8 cellular contexts compared by ENCODE assay signal in genomic region chr15:101651753-101652097, GRCh38. TPM values are rescaled to one million over a fixed set of nuclear protein-coding genes. Genes with fewer than 3 reads are reported as not detected.
DNase-seq lines count a peak whose midpoint lies in the region; ATAC-seq and TF ChIP-seq lines count a peak whose summit lies in the region.

No MANE protein-coding gene starts in this region.

- DNase-seq in IMR-90 (no peak), left cardiac atrium (no peak), sciatic nerve (ENCODE audit: low spot score) (peak; percentile 69)
- no peak for DNase-seq in activated CD8-positive, alpha-beta memory T cell treated with anti-CD3 and anti-CD28 coated beads for 24 hours
- no peak for DNase-seq in stimulated activated CD4-positive, alpha-beta T cell treated with anti-CD3 and anti-CD28 coated beads, Interleukin-15, amount 100 ng/mL, for 24 hours

- H3K4me3 ChIP-seq in DOHH2 (ENCODE audit: low read length): peak overlapping the region; percentile 81
- H3K4me3 ChIP-seq in IMR-90 (ENCODE audit: insufficient read depth, low read depth, low read length): peak overlapping the region; percentile 100

- H3K14ac ChIP-seq in IMR-90 (replicated peaks; ENCODE audit: low read depth, low read length): peak overlapping the region; percentile 96

- H3K27ac Mint-ChIP-seq in activated T-helper 17 cell treated with anti-CD3 and anti-CD28 coated beads, Interleukin-2, amount 50 U/mL, for 72 hours: peak overlapping the region; percentile 93

- TF ChIP-seq CTCF in DOHH2 (IDR thresholded peaks at IDR 0.05; ENCODE audit: low read depth, low read length, poor library complexity, severe bottlenecking) (no peak), IMR-90 (conservative IDR thresholded peaks at IDR 0.05; ENCODE audit: low read depth, low read length) (no peak)

- peak overlapping the region; percentile 97 for H3K9ac ChIP-seq in IMR-90 (ENCODE audit: low read depth, low read length)

- H2BK15ac ChIP-seq in IMR-90 (ENCODE audit: low read depth, low read length): peak overlapping the region; percentile 62; the same call in 1 of the 3 replicates

- peak; percentile 46 for ATAC-seq in GM21526 (IDR thresholded peaks at IDR 0.05; ENCODE audit: low FRiP score, unreplicated experiment)
- peak; percentile 66 for ATAC-seq in IMR-90 (ENCODE audit: low read depth)
- peak; percentile 69 for ATAC-seq in activated T-helper 17 cell treated with anti-CD3 and anti-CD28 coated beads, Interleukin-2, amount 50 U/mL, for 72 hours (replicated peaks)
- peak; percentile 70 to 75 for ATAC-seq in left cardiac atrium
- ATAC-seq in sciatic nerve: peak; percentile 45

- no peak overlapping the region for H2BK20ac ChIP-seq in IMR-90 (ENCODE audit: low read depth, low read length)

- peak overlapping the region; percentile 95 for H3K4ac ChIP-seq in IMR-90 (ENCODE audit: low read depth, low read length)

- peak overlapping the region; percentile 80 for H2BK5ac ChIP-seq in IMR-90 (ENCODE audit: low read depth, low read length, poor library complexity, severe bottlenecking)

- H3K27ac ChIP-seq in DOHH2 (ENCODE audit: low read depth, low read length) (peak overlapping the region; percentile 79), IMR-90 (ENCODE audit: insufficient read depth, low read length) (peak overlapping the region; percentile 81)

- H3K18ac ChIP-seq in IMR-90 (ENCODE audit: low read depth, low read length): peak overlapping the region; percentile 73

- H3K27me3 Mint-ChIP-seq in activated T-helper 17 cell treated with anti-CD3 and anti-CD28 coated beads, Interleukin-2, amount 50 U/mL, for 72 hours: no peaks in the 10 kb centered on the region

- TF ChIP-seq POLR2A in IMR-90 (IDR thresholded peaks at IDR 0.05; ENCODE audit: low read depth, low read length): no peak

- BruUV-seq in IMR-90 (replicated peaks; lab: Mats Ljungman, UMichigan): no TSS peak

- peak overlapping the region; percentile 91 for H3K56ac ChIP-seq in IMR-90 (ENCODE audit: extremely low read depth, insufficient read depth, low read length)

- peaks cover 48% of the 10 kb centered on the region for H3K36me3 ChIP-seq in DOHH2 (ENCODE audit: control insufficient read depth, low read length)
- H3K36me3 ChIP-seq in IMR-90 (ENCODE audit: control insufficient read depth, insufficient read depth, low read length): peaks cover 11% of the 10 kb centered on the region

- CTCF ChIA-PET in IMR-90 (lab: Yijun Ruan, JAX): interaction anchor here (0.6 kb wide), 1 partner anchor 10 kb away, joined by 3 read pairs; no protein-coding TSS in a partner anchor

- H4K5ac ChIP-seq in IMR-90 (ENCODE audit: low read depth, low read length): peak overlapping the region; percentile 92

- no peak for TF ChIP-seq RAD21 in IMR-90 (IDR thresholded peaks at IDR 0.05; ENCODE audit: low read length)

- H3K27me3 ChIP-seq in DOHH2 (ENCODE audit: control insufficient read depth, low read length) (no peaks in the 10 kb centered on the region), IMR-90 (ENCODE audit: control insufficient read depth, insufficient read depth, low read length) (no peaks in the 10 kb centered on the region)

- POLR2A ChIA-PET in IMR-90 (lab: Charles Lee; ENCODE audit: unreplicated experiment): no interaction called here

- H3K9me1 ChIP-seq in IMR-90 (ENCODE audit: insufficient read depth, low read length): 0 out of 2 replicates have a peak, but pooled peaks cover 3% of the 10 kb centered on the region

- peak overlapping the region; percentile 99 for H2AFZ ChIP-seq in IMR-90 (replicated peaks; ENCODE audit: low read length, poor library complexity)

- H4K20me1 ChIP-seq in DOHH2 (ENCODE audit: control insufficient read depth, insufficient read depth, low read depth, low read length) (peaks cover 15% of the 10 kb centered on the region; the same call in 1 of the 2 replicates), IMR-90 (ENCODE audit: insufficient read depth, low read length) (peaks cover 7% of the 10 kb centered on the region; the same call in 1 of the 2 replicates)

- H3K4me3 Mint-ChIP-seq in activated T-helper 17 cell treated with anti-CD3 and anti-CD28 coated beads, Interleukin-2, amount 50 U/mL, for 72 hours: peak overlapping the region; percentile 95

- 0 out of 2 replicates have a peak overlapping the region, but pooled peaks have one; percentile 38 for H2BK120ac ChIP-seq in IMR-90 (ENCODE audit: low read depth, low read length)

- in situ Hi-C loops in IMR-90 (cut with MboI; ENCODE audit: low sequenced_read_pairs): no loop called here

- no peaks in the 10 kb centered on the region for H3K9me3 Mint-ChIP-seq in activated T-helper 17 cell treated with anti-CD3 and anti-CD28 coated beads, Interleukin-2, amount 50 U/mL, for 72 hours

- H3K4me1 Mint-ChIP-seq in activated T-helper 17 cell treated with anti-CD3 and anti-CD28 coated beads, Interleukin-2, amount 50 U/mL, for 72 hours: peaks cover 17% of the 10 kb centered on the region

- H3K23ac ChIP-seq in IMR-90 (ENCODE audit: low read depth, low read length): peak overlapping the region; percentile 98

- intact Hi-C loops in IMR-90 (cut with micrococcal nuclease) (loop anchor here (5.0 kb wide), 1 partner anchor 71 kb away; the partner anchor contains the start of gene TARS3), left cardiac atrium (cut with DNase I) (loop anchor here in 1 of 2 donors (5.0 kb wide), 1 partner anchor 354 kb away; the partner anchor contains the start of gene SNRPA1), sciatic nerve (cut with DNase I) (no loop called here)

- peak overlapping the region; percentile 22 to 86; a peak in 3 of 4 replicates for H4K8ac ChIP-seq in IMR-90 (ENCODE audit: low read depth in 2 of 2, low read length in 2 of 2)

- H3K4me1 ChIP-seq in DOHH2 (ENCODE audit: control insufficient read depth, low read length) (peaks cover 38% of the 10 kb centered on the region), IMR-90 (ENCODE audit: control insufficient read depth, insufficient read depth, low read length) (peaks cover 6% of the 10 kb centered on the region)

- H3K79me2 ChIP-seq in DOHH2 (ENCODE audit: control insufficient read depth, low read length): peaks cover 62% of the 10 kb centered on the region

- H3K9me2 ChIP-seq in DOHH2 (replicated peaks; ENCODE audit: control insufficient read depth, low read length): no peaks in the 10 kb centered on the region

- peak overlapping the region; percentile 72 for H4K91ac ChIP-seq in IMR-90 (ENCODE audit: insufficient read depth, low read depth, low read length)

- peak overlapping the region; percentile 94 for H3K4me2 ChIP-seq in DOHH2 (ENCODE audit: low read length)
- H3K4me2 ChIP-seq in IMR-90 (ENCODE audit: low read depth, low read length): peak overlapping the region; percentile 97

- peaks cover 18% of the 10 kb centered on the region for H3F3A ChIP-seq in DOHH2 (ENCODE audit: control insufficient read depth, insufficient read depth)

- peaks cover 51% of the 10 kb centered on the region for H3K36me3 Mint-ChIP-seq in activated T-helper 17 cell treated with anti-CD3 and anti-CD28 coated beads, Interleukin-2, amount 50 U/mL, for 72 hours (ENCODE audit: low read depth)

- H3K9me3 ChIP-seq in DOHH2 (ENCODE audit: control insufficient read depth, insufficient read depth, low read length) (no peaks in the 10 kb centered on the region), IMR-90 (ENCODE audit: control insufficient read depth, insufficient read depth, low read length) (no peaks in the 10 kb centered on the region)

- peak overlapping the region; percentile 85; the same call in 1 of the 2 replicates for H2AK5ac ChIP-seq in IMR-90 (ENCODE audit: low read depth, low read length)

- WGBS in IMR-90 (ENCODE audit: extremely low coverage in 2 of 2, insufficient read length in 1 of 2), 2 experiments: 1% methylated on average over 26 of the region's 28 CpGs; no CpG with 5 or more reads in 1 of the 2 experiments

- dilution Hi-C loops in IMR-90 (cut with HindIII; ENCODE audit: low sequenced_read_pairs, unreplicated experiment): no loop called here

- H2AK9ac ChIP-seq in IMR-90 (replicated peaks; ENCODE audit: low read depth, low read length, poor library complexity): peak overlapping the region; percentile 98

- H3K79me1 ChIP-seq in IMR-90 (ENCODE audit: low read depth in 1 of 2, low read length in 2 of 2): peaks cover 17 to 36% of the 10 kb centered on the region in 2 experiments

TF ChIP-seq in IMR-90, 13 proteins besides CTCF, POLR2A, EP300 and RAD21 (continues in another document):
- TF ChIP-seq RCOR1 (IDR thresholded peaks at IDR 0.05; ENCODE audit: insufficient replicate concordance, low read length) (no peak), ELK1 (IDR thresholded peaks at IDR 0.05; ENCODE audit: borderline replicate concordance, low read depth, low read length) (no peak), USF2 (IDR thresholded peaks at IDR 0.05; ENCODE audit: low read depth, low read length) (no peak), CHD1 (IDR thresholded peaks at IDR 0.05; ENCODE audit: low read depth, low read length) (no peak), RFX5 (IDR thresholded peaks at IDR 0.05; ENCODE audit: low read depth, low read length) (no peak), MAFK (IDR thresholded peaks at IDR 0.05; ENCODE audit: low read depth, low read length) (no peak), BHLHE40 (IDR thresholded peaks at IDR 0.05; ENCODE audit: low read depth, low read length) (no peak), MAZ (IDR thresholded peaks at IDR 0.05; ENCODE audit: borderline replicate concordance, low read depth, low read length) (no peak), FOS (IDR thresholded peaks at IDR 0.05; ENCODE audit: low read depth, low read length) (no peak)

RNA-seq across cellular contexts. Expression of gene TM2D3, which starts 0.5 kb away (rescaled TPM):
- 27.4 and 30.6 TPM in 2 replicates for total RNA-seq in IMR-90 (2012; rRNA removed)
- 34.5 and 35.5 TPM in 2 replicates for polyA plus RNA-seq in IMR-90 (2012; rRNA removed)
- polyA plus RNA-seq in IMR-90 (2012; cell fraction: cytosol; rRNA removed): 54.5 and 74.3 TPM in 2 replicates
- polyA plus RNA-seq in IMR-90 (2012; cell fraction: nucleus; rRNA removed; ENCODE audit: low replicate concordance): 33.7 and 52.5 TPM in 2 replicates
- total RNA-seq in activated T-helper 17 cell treated with anti-CD3 and anti-CD28 coated beads, Interleukin-2, amount 50 U/mL, for 72 hours: 10 to 100 TPM; 42.6 to 45.6 TPM
- total RNA-seq in left cardiac atrium: 10 to 100 TPM; 39.2 to 46.8 TPM
- total RNA-seq in sciatic nerve: 57.2 TPM
